2 cellular contexts compared by ENCODE assay signal in the genomic region with DNA sequence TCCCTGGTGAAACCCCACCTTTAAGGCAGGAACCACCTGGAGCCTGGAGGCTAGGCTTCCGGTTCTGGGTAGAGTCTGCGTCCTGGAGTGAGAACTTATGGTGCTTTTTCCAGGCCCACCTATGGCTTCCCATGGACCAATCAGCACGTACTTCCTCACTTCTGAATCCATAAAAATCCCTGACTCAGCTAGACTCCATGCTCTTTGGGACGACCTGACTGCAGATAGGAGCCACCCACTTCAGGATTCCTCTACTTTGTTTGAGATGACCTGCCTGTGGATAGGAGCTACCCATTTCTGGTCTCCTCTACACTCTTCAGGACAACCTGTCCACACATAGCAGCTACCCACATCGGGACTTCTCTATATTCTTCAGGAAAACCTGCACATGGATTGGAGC.
TF ChIP-seq lines count a peak whose summit lies in the region.

No MANE protein-coding gene starts in this region.

TF ChIP-seq in A549, 52 proteins besides CTCF, POLR2A, EP300 and RAD21:
- TF ChIP-seq MAFK (IDR thresholded peaks at IDR 0.05; ENCODE audit: partially characterized antibody): peak; percentile 28
- TF ChIP-seq, protein P1, sequence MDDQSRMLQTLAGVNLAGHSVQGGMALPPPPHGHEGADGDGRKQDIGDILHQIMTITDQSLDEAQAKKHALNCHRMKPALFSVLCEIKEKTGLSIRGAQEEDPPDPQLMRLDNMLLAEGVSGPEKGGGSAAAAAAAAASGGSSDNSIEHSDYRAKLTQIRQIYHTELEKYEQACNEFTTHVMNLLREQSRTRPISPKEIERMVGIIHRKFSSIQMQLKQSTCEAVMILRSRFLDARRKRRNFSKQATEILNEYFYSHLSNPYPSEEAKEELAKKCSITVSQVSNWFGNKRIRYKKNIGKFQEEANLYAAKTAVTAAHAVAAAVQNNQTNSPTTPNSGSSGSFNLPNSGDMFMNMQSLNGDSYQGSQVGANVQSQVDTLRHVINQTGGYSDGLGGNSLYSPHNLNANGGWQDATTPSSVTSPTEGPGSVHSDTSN (IDR thresholded peaks at IDR 0.05): no peak

TF ChIP-seq in H1, 55 proteins besides CTCF, POLR2A, EP300 and RAD21:
- TF ChIP-seq POU5F1 (IDR thresholded peaks at IDR 0.05; ENCODE audit: low read depth, low read length): no peak
- TF ChIP-seq SP4 (IDR thresholded peaks at IDR 0.05; ENCODE audit: low read length): no peak
- no peak for TF ChIP-seq GABPA (IDR thresholded peaks at IDR 0.05; ENCODE audit: borderline replicate concordance, insufficient read depth, low read length)
- TF ChIP-seq RXRA (IDR thresholded peaks at IDR 0.05; ENCODE audit: insufficient read depth, low read depth, low read length): no peak
- no peak for TF ChIP-seq NRF1 (IDR thresholded peaks at IDR 0.05; ENCODE audit: low read depth, low read length)
- TF ChIP-seq TEAD4 (IDR thresholded peaks at IDR 0.05; ENCODE audit: low read depth, low read length): no peak
- no peak for TF ChIP-seq POLR2AphosphoS5 (IDR thresholded peaks at IDR 0.05; ENCODE audit: low read depth, low read length)
- TF ChIP-seq KDM5A (IDR thresholded peaks at IDR 0.05; ENCODE audit: low read length): no peak
